In the genomic region with DNA sequence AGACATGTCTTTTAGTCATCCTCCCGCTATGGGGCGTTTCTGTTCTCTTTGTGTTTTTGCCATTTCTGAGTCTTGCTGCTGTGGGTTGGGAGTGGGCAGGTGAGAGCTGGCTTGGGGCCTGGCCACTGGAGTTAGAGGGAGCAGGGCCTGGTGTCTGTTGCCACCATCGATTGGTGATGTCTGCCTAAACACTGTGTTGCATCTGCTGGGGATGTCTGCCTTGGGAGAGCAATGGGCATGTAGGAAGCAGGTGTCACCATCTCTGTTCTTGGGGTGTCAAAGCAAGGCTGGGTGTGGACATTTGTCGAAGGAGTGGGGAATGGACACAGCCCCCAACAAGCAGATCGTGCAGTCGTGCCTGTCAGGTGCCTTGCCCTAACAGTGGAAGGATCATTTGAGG, we compare ENCODE assay signal across 1 cellular context.
TF ChIP-seq lines count a peak whose summit lies in the region.

No MANE protein-coding gene starts in this region.

TF ChIP-seq in GM23338, 12 proteins besides CTCF, POLR2A, EP300 and RAD21 (continued from another document):
- TF ChIP-seq, protein P1, sequence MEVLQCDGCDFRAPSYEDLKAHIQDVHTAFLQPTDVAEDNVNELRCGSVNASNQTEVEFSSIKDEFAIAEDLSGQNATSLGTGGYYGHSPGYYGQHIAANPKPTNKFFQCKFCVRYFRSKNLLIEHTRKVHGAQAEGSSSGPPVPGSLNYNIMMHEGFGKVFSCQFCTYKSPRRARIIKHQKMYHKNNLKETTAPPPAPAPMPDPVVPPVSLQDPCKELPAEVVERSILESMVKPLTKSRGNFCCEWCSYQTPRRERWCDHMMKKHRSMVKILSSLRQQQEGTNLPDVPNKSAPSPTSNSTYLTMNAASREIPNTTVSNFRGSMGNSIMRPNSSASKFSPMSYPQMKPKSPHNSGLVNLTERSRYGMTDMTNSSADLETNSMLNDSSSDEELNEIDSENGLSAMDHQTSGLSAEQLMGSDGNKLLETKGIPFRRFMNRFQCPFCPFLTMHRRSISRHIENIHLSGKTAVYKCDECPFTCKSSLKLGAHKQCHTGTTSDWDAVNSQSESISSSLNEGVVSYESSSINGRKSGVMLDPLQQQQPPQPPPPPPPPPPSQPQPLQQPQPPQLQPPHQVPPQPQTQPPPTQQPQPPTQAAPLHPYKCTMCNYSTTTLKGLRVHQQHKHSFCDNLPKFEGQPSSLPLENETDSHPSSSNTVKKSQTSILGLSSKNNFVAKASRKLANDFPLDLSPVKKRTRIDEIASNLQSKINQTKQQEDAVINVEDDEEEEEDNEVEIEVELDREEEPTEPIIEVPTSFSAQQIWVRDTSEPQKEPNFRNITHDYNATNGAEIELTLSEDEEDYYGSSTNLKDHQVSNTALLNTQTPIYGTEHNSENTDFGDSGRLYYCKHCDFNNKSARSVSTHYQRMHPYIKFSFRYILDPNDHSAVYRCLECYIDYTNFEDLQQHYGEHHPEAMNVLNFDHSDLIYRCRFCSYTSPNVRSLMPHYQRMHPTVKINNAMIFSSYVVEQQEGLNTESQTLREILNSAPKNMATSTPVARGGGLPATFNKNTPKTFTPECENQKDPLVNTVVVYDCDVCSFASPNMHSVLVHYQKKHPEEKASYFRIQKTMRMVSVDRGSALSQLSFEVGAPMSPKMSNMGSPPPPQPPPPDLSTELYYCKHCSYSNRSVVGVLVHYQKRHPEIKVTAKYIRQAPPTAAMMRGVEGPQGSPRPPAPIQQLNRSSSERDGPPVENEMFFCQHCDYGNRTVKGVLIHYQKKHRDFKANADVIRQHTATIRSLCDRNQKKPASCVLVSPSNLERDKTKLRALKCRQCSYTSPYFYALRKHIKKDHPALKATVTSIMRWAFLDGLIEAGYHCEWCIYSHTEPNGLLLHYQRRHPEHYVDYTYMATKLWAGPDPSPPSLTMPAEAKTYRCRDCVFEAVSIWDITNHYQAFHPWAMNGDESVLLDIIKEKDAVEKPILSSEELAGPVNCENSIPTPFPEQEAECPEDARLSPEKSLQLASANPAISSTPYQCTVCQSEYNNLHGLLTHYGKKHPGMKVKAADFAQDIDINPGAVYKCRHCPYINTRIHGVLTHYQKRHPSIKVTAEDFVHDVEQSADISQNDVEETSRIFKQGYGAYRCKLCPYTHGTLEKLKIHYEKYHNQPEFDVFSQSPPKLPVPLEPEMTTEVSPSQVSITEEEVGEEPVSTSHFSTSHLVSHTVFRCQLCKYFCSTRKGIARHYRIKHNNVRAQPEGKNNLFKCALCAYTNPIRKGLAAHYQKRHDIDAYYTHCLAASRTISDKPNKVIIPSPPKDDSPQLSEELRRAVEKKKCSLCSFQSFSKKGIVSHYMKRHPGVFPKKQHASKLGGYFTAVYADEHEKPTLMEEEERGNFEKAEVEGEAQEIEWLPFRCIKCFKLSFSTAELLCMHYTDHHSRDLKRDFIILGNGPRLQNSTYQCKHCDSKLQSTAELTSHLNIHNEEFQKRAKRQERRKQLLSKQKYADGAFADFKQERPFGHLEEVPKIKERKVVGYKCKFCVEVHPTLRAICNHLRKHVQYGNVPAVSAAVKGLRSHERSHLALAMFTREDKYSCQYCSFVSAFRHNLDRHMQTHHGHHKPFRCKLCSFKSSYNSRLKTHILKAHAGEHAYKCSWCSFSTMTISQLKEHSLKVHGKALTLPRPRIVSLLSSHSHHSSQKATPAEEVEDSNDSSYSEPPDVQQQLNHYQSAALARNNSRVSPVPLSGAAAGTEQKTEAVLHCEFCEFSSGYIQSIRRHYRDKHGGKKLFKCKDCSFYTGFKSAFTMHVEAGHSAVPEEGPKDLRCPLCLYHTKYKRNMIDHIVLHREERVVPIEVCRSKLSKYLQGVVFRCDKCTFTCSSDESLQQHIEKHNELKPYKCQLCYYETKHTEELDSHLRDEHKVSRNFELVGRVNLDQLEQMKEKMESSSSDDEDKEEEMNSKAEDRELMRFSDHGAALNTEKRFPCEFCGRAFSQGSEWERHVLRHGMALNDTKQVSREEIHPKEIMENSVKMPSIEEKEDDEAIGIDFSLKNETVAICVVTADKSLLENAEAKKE (CRISPR knock-in tag; IDR thresholded peaks at IDR 0.05) = no peak
- TF ChIP-seq, protein P2, sequence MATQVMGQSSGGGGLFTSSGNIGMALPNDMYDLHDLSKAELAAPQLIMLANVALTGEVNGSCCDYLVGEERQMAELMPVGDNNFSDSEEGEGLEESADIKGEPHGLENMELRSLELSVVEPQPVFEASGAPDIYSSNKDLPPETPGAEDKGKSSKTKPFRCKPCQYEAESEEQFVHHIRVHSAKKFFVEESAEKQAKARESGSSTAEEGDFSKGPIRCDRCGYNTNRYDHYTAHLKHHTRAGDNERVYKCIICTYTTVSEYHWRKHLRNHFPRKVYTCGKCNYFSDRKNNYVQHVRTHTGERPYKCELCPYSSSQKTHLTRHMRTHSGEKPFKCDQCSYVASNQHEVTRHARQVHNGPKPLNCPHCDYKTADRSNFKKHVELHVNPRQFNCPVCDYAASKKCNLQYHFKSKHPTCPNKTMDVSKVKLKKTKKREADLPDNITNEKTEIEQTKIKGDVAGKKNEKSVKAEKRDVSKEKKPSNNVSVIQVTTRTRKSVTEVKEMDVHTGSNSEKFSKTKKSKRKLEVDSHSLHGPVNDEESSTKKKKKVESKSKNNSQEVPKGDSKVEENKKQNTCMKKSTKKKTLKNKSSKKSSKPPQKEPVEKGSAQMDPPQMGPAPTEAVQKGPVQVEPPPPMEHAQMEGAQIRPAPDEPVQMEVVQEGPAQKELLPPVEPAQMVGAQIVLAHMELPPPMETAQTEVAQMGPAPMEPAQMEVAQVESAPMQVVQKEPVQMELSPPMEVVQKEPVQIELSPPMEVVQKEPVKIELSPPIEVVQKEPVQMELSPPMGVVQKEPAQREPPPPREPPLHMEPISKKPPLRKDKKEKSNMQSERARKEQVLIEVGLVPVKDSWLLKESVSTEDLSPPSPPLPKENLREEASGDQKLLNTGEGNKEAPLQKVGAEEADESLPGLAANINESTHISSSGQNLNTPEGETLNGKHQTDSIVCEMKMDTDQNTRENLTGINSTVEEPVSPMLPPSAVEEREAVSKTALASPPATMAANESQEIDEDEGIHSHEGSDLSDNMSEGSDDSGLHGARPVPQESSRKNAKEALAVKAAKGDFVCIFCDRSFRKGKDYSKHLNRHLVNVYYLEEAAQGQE (IDR thresholded peaks at IDR 0.05; ENCODE audit: unreplicated experiment) = no peak
- TF ChIP-seq CREB1 (CRISPR knock-in tag; IDR thresholded peaks at IDR 0.05; ENCODE audit: low read depth) = no peak
